1 cellular context compared by ENCODE assay signal in the genomic region with DNA sequence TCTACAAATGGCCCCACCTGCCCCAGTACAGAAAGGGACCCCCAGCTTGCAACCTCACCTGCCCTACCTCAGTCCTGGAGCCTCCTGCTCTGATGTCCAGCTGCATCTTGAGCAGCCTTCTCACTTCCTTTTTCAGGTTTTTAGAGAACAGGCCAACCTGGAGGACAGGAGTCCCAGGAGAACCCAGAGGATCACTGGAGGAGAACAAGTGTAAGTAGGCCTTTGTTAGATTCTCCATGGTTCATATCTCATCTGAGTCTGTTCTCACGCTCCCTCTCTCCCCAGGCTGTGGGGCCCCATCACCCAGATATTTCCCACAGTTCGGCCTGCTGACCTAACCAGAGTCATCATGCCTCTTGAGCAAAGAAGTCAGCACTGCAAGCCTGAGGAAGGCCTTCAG.
TF ChIP-seq lines count a peak whose summit lies in the region.

No MANE protein-coding gene starts in this region.

TF ChIP-seq in GM23338, 12 proteins besides CTCF, POLR2A, EP300 and RAD21 (continued from another document):
- TF ChIP-seq, protein P1, sequence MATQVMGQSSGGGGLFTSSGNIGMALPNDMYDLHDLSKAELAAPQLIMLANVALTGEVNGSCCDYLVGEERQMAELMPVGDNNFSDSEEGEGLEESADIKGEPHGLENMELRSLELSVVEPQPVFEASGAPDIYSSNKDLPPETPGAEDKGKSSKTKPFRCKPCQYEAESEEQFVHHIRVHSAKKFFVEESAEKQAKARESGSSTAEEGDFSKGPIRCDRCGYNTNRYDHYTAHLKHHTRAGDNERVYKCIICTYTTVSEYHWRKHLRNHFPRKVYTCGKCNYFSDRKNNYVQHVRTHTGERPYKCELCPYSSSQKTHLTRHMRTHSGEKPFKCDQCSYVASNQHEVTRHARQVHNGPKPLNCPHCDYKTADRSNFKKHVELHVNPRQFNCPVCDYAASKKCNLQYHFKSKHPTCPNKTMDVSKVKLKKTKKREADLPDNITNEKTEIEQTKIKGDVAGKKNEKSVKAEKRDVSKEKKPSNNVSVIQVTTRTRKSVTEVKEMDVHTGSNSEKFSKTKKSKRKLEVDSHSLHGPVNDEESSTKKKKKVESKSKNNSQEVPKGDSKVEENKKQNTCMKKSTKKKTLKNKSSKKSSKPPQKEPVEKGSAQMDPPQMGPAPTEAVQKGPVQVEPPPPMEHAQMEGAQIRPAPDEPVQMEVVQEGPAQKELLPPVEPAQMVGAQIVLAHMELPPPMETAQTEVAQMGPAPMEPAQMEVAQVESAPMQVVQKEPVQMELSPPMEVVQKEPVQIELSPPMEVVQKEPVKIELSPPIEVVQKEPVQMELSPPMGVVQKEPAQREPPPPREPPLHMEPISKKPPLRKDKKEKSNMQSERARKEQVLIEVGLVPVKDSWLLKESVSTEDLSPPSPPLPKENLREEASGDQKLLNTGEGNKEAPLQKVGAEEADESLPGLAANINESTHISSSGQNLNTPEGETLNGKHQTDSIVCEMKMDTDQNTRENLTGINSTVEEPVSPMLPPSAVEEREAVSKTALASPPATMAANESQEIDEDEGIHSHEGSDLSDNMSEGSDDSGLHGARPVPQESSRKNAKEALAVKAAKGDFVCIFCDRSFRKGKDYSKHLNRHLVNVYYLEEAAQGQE (IDR thresholded peaks at IDR 0.05; ENCODE audit: unreplicated experiment), result no peak
- TF ChIP-seq EZH2 (IDR thresholded peaks at IDR 0.05; ENCODE audit: low read depth, unreplicated experiment) (no peak), STAT1 (IDR thresholded peaks at IDR 0.05; ENCODE audit: unreplicated experiment) (no peak), NANOG (IDR thresholded peaks at IDR 0.05; ENCODE audit: borderline replicate concordance) (no peak), POLR2AphosphoS5 (IDR thresholded peaks at IDR 0.05; ENCODE audit: low read depth) (no peak), ZNF114 (CRISPR knock-in tag; IDR thresholded peaks at IDR 0.05) (no peak), JUNB (IDR thresholded peaks at IDR 0.05; ENCODE audit: unreplicated experiment) (no peak), CREB1 (CRISPR knock-in tag; IDR thresholded peaks at IDR 0.05; ENCODE audit: low read depth) (no peak), EZH2phosphoT487 (IDR thresholded peaks at IDR 0.05; ENCODE audit: unreplicated experiment) (no peak)
- TF ChIP-seq, protein P2, sequence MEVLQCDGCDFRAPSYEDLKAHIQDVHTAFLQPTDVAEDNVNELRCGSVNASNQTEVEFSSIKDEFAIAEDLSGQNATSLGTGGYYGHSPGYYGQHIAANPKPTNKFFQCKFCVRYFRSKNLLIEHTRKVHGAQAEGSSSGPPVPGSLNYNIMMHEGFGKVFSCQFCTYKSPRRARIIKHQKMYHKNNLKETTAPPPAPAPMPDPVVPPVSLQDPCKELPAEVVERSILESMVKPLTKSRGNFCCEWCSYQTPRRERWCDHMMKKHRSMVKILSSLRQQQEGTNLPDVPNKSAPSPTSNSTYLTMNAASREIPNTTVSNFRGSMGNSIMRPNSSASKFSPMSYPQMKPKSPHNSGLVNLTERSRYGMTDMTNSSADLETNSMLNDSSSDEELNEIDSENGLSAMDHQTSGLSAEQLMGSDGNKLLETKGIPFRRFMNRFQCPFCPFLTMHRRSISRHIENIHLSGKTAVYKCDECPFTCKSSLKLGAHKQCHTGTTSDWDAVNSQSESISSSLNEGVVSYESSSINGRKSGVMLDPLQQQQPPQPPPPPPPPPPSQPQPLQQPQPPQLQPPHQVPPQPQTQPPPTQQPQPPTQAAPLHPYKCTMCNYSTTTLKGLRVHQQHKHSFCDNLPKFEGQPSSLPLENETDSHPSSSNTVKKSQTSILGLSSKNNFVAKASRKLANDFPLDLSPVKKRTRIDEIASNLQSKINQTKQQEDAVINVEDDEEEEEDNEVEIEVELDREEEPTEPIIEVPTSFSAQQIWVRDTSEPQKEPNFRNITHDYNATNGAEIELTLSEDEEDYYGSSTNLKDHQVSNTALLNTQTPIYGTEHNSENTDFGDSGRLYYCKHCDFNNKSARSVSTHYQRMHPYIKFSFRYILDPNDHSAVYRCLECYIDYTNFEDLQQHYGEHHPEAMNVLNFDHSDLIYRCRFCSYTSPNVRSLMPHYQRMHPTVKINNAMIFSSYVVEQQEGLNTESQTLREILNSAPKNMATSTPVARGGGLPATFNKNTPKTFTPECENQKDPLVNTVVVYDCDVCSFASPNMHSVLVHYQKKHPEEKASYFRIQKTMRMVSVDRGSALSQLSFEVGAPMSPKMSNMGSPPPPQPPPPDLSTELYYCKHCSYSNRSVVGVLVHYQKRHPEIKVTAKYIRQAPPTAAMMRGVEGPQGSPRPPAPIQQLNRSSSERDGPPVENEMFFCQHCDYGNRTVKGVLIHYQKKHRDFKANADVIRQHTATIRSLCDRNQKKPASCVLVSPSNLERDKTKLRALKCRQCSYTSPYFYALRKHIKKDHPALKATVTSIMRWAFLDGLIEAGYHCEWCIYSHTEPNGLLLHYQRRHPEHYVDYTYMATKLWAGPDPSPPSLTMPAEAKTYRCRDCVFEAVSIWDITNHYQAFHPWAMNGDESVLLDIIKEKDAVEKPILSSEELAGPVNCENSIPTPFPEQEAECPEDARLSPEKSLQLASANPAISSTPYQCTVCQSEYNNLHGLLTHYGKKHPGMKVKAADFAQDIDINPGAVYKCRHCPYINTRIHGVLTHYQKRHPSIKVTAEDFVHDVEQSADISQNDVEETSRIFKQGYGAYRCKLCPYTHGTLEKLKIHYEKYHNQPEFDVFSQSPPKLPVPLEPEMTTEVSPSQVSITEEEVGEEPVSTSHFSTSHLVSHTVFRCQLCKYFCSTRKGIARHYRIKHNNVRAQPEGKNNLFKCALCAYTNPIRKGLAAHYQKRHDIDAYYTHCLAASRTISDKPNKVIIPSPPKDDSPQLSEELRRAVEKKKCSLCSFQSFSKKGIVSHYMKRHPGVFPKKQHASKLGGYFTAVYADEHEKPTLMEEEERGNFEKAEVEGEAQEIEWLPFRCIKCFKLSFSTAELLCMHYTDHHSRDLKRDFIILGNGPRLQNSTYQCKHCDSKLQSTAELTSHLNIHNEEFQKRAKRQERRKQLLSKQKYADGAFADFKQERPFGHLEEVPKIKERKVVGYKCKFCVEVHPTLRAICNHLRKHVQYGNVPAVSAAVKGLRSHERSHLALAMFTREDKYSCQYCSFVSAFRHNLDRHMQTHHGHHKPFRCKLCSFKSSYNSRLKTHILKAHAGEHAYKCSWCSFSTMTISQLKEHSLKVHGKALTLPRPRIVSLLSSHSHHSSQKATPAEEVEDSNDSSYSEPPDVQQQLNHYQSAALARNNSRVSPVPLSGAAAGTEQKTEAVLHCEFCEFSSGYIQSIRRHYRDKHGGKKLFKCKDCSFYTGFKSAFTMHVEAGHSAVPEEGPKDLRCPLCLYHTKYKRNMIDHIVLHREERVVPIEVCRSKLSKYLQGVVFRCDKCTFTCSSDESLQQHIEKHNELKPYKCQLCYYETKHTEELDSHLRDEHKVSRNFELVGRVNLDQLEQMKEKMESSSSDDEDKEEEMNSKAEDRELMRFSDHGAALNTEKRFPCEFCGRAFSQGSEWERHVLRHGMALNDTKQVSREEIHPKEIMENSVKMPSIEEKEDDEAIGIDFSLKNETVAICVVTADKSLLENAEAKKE (CRISPR knock-in tag; IDR thresholded peaks at IDR 0.05), result no peak
- TF ChIP-seq, protein P3, sequence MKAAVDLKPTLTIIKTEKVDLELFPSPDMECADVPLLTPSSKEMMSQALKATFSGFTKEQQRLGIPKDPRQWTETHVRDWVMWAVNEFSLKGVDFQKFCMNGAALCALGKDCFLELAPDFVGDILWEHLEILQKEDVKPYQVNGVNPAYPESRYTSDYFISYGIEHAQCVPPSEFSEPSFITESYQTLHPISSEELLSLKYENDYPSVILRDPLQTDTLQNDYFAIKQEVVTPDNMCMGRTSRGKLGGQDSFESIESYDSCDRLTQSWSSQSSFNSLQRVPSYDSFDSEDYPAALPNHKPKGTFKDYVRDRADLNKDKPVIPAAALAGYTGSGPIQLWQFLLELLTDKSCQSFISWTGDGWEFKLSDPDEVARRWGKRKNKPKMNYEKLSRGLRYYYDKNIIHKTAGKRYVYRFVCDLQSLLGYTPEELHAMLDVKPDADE (IDR thresholded peaks at IDR 0.05), result no peak
TF ChIP-seq in GM23338: peak in this region for 0.
